Comparison of ENCODE assay signal across 12 cellular contexts in genomic region chr9:91117474-91117891, GRCh38.
DNase-seq lines count a peak whose midpoint lies in the region; ATAC-seq and TF ChIP-seq lines count a peak whose summit lies in the region.
"Had no signal": no experiment of that assay in that cellular context is flagged by ENCODE, and none has a peak within 500 bp of the region (broad histone marks: within the 10 kb centered on the region; RNA-seq: fewer than 3 reads in every experiment).

No MANE protein-coding gene starts in this region.

- H3K4me3 ChIP-seq in hepatocyte = no peak overlapping the region
- peak overlapping the region; percentile 41 for H3K4me3 ChIP-seq in retinal pigment epithelial cell (ENCODE audit: low read length)

- H3K4me1 Mint-ChIP-seq in natural killer cell = peaks cover 17 to 20% of the 10 kb centered on the region in 2 donors
- peaks cover 10 to 32% of the 10 kb centered on the region in 2 donors for H3K4me1 Mint-ChIP-seq in natural killer cell treated with Interleukin-12 subunit alpha and Interleukin-12 subunit beta and Interleukin-15 and Interleukin-18, amount 100 ng/mL, for 72 hours (ENCODE audit: low read depth in 2 of 2)
- H3K4me1 Mint-ChIP-seq in mesothelial cell of epicardium = peaks cover 26% of the 10 kb centered on the region

- no peak overlapping the region for H3K4me2 ChIP-seq in hepatocyte

- H3K27me3 ChIP-seq in hepatocyte = no peaks in the 10 kb centered on the region

- no peaks in the 10 kb centered on the region for H3K36me3 ChIP-seq in hepatocyte (replicated peaks; ENCODE audit: insufficient read depth, low read depth)

- no peaks in the 10 kb centered on the region for H3K9me2 ChIP-seq in hepatocyte (replicated peaks; ENCODE audit: insufficient read depth)

- no peak for TF ChIP-seq CTCF in natural killer cell (IDR thresholded peaks at IDR 0.05)
- TF ChIP-seq CTCF in hepatocyte (IDR thresholded peaks at IDR 0.05; ENCODE audit: poor library complexity) = no peak
- TF ChIP-seq CTCF in retinal pigment epithelial cell (conservative IDR thresholded peaks at IDR 0.05; ENCODE audit: low read depth, low read length) = no peak
- TF ChIP-seq CTCF in mesothelial cell of epicardium (IDR thresholded peaks at IDR 0.05; ENCODE audit: unreplicated experiment) = no peak

- no peak for ATAC-seq in natural killer cell
- ATAC-seq in natural killer cell treated with Interleukin-12 subunit alpha and Interleukin-12 subunit beta and Interleukin-15 and Interleukin-18, amount 100 ng/mL, for 72 hours = no peak
- ATAC-seq: T-cell had no signal

- no peaks in the 10 kb centered on the region for H3K36me3 Mint-ChIP-seq in natural killer cell
- H3K36me3 Mint-ChIP-seq in natural killer cell treated with Interleukin-12 subunit alpha and Interleukin-12 subunit beta and Interleukin-15 and Interleukin-18, amount 100 ng/mL, for 72 hours = no peaks in the 10 kb centered on the region
- H3K36me3 Mint-ChIP-seq in mesothelial cell of epicardium = peaks cover 3% of the 10 kb centered on the region
- H3K36me3 Mint-ChIP-seq: T-cell had no signal

- intact Hi-C loops in natural killer cell (cut with micrococcal nuclease) = no loop called here

- H3K9me3 ChIP-seq in hepatocyte (ENCODE audit: low read depth) = no peaks in the 10 kb centered on the region

- H3K4me1 ChIP-seq in hepatocyte (ENCODE audit: insufficient read depth) = peaks cover 21% of the 10 kb centered on the region

- H3K27ac ChIP-seq in hepatocyte = peak overlapping the region; percentile 49
- H3K27ac ChIP-seq: parathyroid adenoma had no signal

- H4K20me1 ChIP-seq in hepatocyte (ENCODE audit: insufficient read depth, poor library complexity, severe bottlenecking) = no peaks in the 10 kb centered on the region

- H3K27ac Mint-ChIP-seq in natural killer cell = peak overlapping the region in 1 of 2 donors; percentile 56
- H3K27ac Mint-ChIP-seq in natural killer cell treated with Interleukin-12 subunit alpha and Interleukin-12 subunit beta and Interleukin-15 and Interleukin-18, amount 100 ng/mL, for 72 hours = peak overlapping the region in 1 of 2 donors; percentile 78
- no peak overlapping the region for H3K27ac Mint-ChIP-seq in mesothelial cell of epicardium
- H3K27ac Mint-ChIP-seq: T-cell had no signal

- H3K27me3 Mint-ChIP-seq in natural killer cell (ENCODE audit: low read depth in 2 of 2) (peaks cover 9 to 10% of the 10 kb centered on the region in 2 donors), mesothelial cell of epicardium (ENCODE audit: low read depth) (no peaks in the 10 kb centered on the region)
- H3K27me3 Mint-ChIP-seq in natural killer cell treated with Interleukin-12 subunit alpha and Interleukin-12 subunit beta and Interleukin-15 and Interleukin-18, amount 100 ng/mL, for 72 hours = peaks cover 0 to 5% of the 10 kb centered on the region in 2 donors

- H3K9me3 Mint-ChIP-seq in natural killer cell (no peaks in the 10 kb centered on the region), mesothelial cell of epicardium (peaks cover 14% of the 10 kb centered on the region)
- no peaks in the 10 kb centered on the region for H3K9me3 Mint-ChIP-seq in natural killer cell treated with Interleukin-12 subunit alpha and Interleukin-12 subunit beta and Interleukin-15 and Interleukin-18, amount 100 ng/mL, for 72 hours

- WGBS in hepatocyte (ENCODE audit: low lambda C conversion rate, missing lambda C conversion rate) = 97% methylated on average over 27 of the region's 29 CpGs

- H2AFZ ChIP-seq in hepatocyte = no peak overlapping the region

- no peaks in the 10 kb centered on the region for H3K79me2 ChIP-seq in hepatocyte
- H3K79me2 ChIP-seq: parathyroid adenoma had no signal

- DNase-seq in natural killer cell = no peak
- no peak for DNase-seq in natural killer cell treated with Interleukin-12 subunit alpha and Interleukin-12 subunit beta and Interleukin-15 and Interleukin-18, amount 100 ng/mL, for 72 hours (ENCODE audit: low spot score)
- no peak for DNase-seq in hepatocyte (ENCODE audit: low spot score)
- DNase-seq in retinal pigment epithelial cell (ENCODE audit: low read depth) = no peak
- DNase-seq in mesothelial cell of epicardium (ENCODE audit: low spot score in 2 of 2, unreplicated experiment in 2 of 2) = no peak
- no peak for DNase-seq in NCI-H748 (lab: John Stamatoyannopoulos, UW; ENCODE audit: unreplicated experiment)
- no peak for DNase-seq in stimulated activated naive CD4-positive, alpha-beta T cell (lab: John Stamatoyannopoulos, UW)
- DNase-seq in NCI-H1048 (lab: John Stamatoyannopoulos, UW) = no peak
- DNase-seq: activated CD4-positive, alpha-beta T cell treated with anti-CD3 and anti-CD28 coated beads for 48 hours; Karpas-422; T-cell had no signal

- H3K4me3 Mint-ChIP-seq in natural killer cell (peak overlapping the region; percentile 75), mesothelial cell of epicardium (no peak overlapping the region)
- no peak overlapping the region for H3K4me3 Mint-ChIP-seq in natural killer cell treated with Interleukin-12 subunit alpha and Interleukin-12 subunit beta and Interleukin-15 and Interleukin-18, amount 100 ng/mL, for 72 hours
- H3K4me3 Mint-ChIP-seq: T-cell had no signal
